18 cellular contexts compared by ENCODE assay signal in genomic region chr14:105083926-105084685, GRCh38. TPM values are rescaled to one million over a fixed set of nuclear protein-coding genes. Genes with fewer than 3 reads are reported as not detected.
"Had no signal": no experiment of that assay in that cellular context is flagged by ENCODE, and none has a peak within 500 bp of the region (broad histone marks: within the 10 kb centered on the region; RNA-seq: fewer than 3 reads in every experiment).

No MANE protein-coding gene starts in this region.

- H3K4me3 Mint-ChIP-seq: activated CD4-positive, alpha-beta T cell treated with anti-CD3 and anti-CD28 coated beads, Interleukin-2, amount 10 ng/mL, durations not matched to agents 24 days and 14 days; activated T-helper 1 cell treated with anti-CD3 and anti-CD28 coated beads, Interleukin-12 subunit alpha, Interleukin-12 subunit beta, Interleukin-2, Interleukin-4 antibody, amounts not matched to agents 30 ng/mL and 10 ng/mL and 1 ng/mL, durations not matched to agents 14 hours and 24 hours and 36 hours; stimulated activated naive CD8-positive, alpha-beta T cell treated with anti-CD3 and anti-CD28 coated beads, Interleukin-15, Interleukin-2, amounts not matched to agents 100 ng/mL and 50 ng/mL, for 24 hours; type B pancreatic cell had no signal

- H3K9me3 ChIP-seq: gastroesophageal sphincter had no signal

- H3K27ac Mint-ChIP-seq: activated CD4-positive, alpha-beta T cell treated with anti-CD3 and anti-CD28 coated beads, Interleukin-2, amount 10 ng/mL, durations not matched to agents 24 days and 14 days; activated T-helper 1 cell treated with anti-CD3 and anti-CD28 coated beads, Interleukin-12 subunit alpha, Interleukin-12 subunit beta, Interleukin-2, Interleukin-4 antibody, amounts not matched to agents 30 ng/mL and 10 ng/mL and 1 ng/mL, durations not matched to agents 14 hours and 24 hours and 36 hours; progenitor cell of endocrine pancreas; stimulated activated naive CD8-positive, alpha-beta T cell treated with anti-CD3 and anti-CD28 coated beads, Interleukin-15, Interleukin-2, amounts not matched to agents 100 ng/mL and 50 ng/mL, for 24 hours; type B pancreatic cell had no signal

- H3K36me3 ChIP-seq: gastroesophageal sphincter had no signal

- H3K4me2 ChIP-seq: smooth muscle cell had no signal

- H3K4me3 ChIP-seq: gastroesophageal sphincter, lung, smooth muscle cell had no signal

- DNase-seq: activated CD4-positive, alpha-beta T cell treated with anti-CD3 and anti-CD28 coated beads, Interleukin-2, amount 10 ng/mL, durations not matched to agents 24 days and 14 days; activated CD4-positive, CD25-positive, alpha-beta regulatory T cell; activated naive CD4-positive, alpha-beta T cell; erythroblast; midbrain; stimulated activated CD4-positive, alpha-beta T cell treated with anti-CD3 and anti-CD28 coated beads, Interleukin-4, amount 100 ng/mL, for 4 hours; stimulated activated CD8-positive, alpha-beta memory T cell treated with anti-CD3 and anti-CD28 coated beads, Interleukin-4, amount 100 ng/mL, for 48 hours; T-helper 2 cell had no signal

- H3K36me3 Mint-ChIP-seq: type B pancreatic cell had no signal

- H3K27me3 ChIP-seq: gastroesophageal sphincter had no signal

- H3K27ac ChIP-seq: gastroesophageal sphincter had no signal

- H3K9me3 Mint-ChIP-seq: activated CD4-positive, alpha-beta T cell treated with anti-CD3 and anti-CD28 coated beads, Interleukin-2, amount 10 ng/mL, durations not matched to agents 24 days and 14 days; activated T-helper 1 cell treated with anti-CD3 and anti-CD28 coated beads, Interleukin-12 subunit alpha, Interleukin-12 subunit beta, Interleukin-2, Interleukin-4 antibody, amounts not matched to agents 30 ng/mL and 10 ng/mL and 1 ng/mL, durations not matched to agents 14 hours and 24 hours and 36 hours; stimulated activated naive CD8-positive, alpha-beta T cell treated with anti-CD3 and anti-CD28 coated beads, Interleukin-15, Interleukin-2, amounts not matched to agents 100 ng/mL and 50 ng/mL, for 24 hours had no signal

- ATAC-seq: gastroesophageal sphincter, right cardiac atrium had no signal

RNA-seq across cellular contexts. Expression of gene GPR132, which starts 18.9 kb away (rescaled TPM):
- total RNA-seq: bronchial epithelial cell, myocyte had no signal
